8 cellular contexts compared by ENCODE assay signal in genomic region chr10:71486465-71487114, GRCh38.
DNase-seq lines count a peak whose midpoint lies in the region; ATAC-seq and TF ChIP-seq lines count a peak whose summit lies in the region.

No MANE protein-coding gene starts in this region.

- H3K27ac ChIP-seq in C4-2B: no peak overlapping the region

- no peak for ATAC-seq in GM21619 (IDR thresholded peaks at IDR 0.05; ENCODE audit: unreplicated experiment)

- H3K27ac Mint-ChIP-seq in endothelial cell (ENCODE audit: unreplicated experiment): no peak overlapping the region
- H3K27ac Mint-ChIP-seq in neural crest cell (ENCODE audit: unreplicated experiment): no peak overlapping the region

- H3K9me3 Mint-ChIP-seq in endothelial cell (ENCODE audit: unreplicated experiment) (peaks cover 4% of the 10 kb centered on the region), neural crest cell (peaks cover 10% of the 10 kb centered on the region)

- H3K36me3 Mint-ChIP-seq in endothelial cell (ENCODE audit: low read depth, unreplicated experiment) (no peaks in the 10 kb centered on the region), neural crest cell (ENCODE audit: low read depth) (peaks cover 5% of the 10 kb centered on the region)

- TF ChIP-seq CTCF in C4-2B (conservative IDR thresholded peaks at IDR 0.05): peak; percentile 74
- peak; percentile 75 for TF ChIP-seq CTCF in endothelial cell (IDR thresholded peaks at IDR 0.05; ENCODE audit: unreplicated experiment)
- TF ChIP-seq CTCF in neural crest cell (conservative IDR thresholded peaks at IDR 0.05): peak; percentile 65

- H3K4me3 Mint-ChIP-seq in endothelial cell (ENCODE audit: unreplicated experiment) (no peak overlapping the region), neural crest cell (no peak overlapping the region)

- H3K4me1 Mint-ChIP-seq in endothelial cell (ENCODE audit: unreplicated experiment) (no peaks in the 10 kb centered on the region), neural crest cell (peaks cover 4% of the 10 kb centered on the region)

- H3K27me3 Mint-ChIP-seq in endothelial cell (ENCODE audit: unreplicated experiment) (peaks cover 5% of the 10 kb centered on the region), neural crest cell (ENCODE audit: low read depth) (peaks cover 19% of the 10 kb centered on the region)

- DNase-seq in HT-29 (ENCODE audit: low spot score) (peak; percentile 61), T-helper 9 cell (peak; percentile 6), endothelial cell (ENCODE audit: low spot score) (peak; percentile 85), neural crest cell (ENCODE audit: low read depth, low spot score) (peak; percentile 74), NCI-H187 treated with DMSO at 0.1 percent for 48 hours (lab: John Stamatoyannopoulos, UW) (no peak), NCI-H2107 (lab: John Stamatoyannopoulos, UW) (no peak)

Comparison
In these comparisons a context has a peak if more than half of its experiments do, and no peak if none do; other contexts are left out.
1. DNase-seq: peak in HT-29 (single experiment), T-helper 9 cell (single experiment), endothelial cell (single experiment) and neural crest cell (single experiment); none in NCI-H187 treated with DMSO at 0.1 percent for 48 hours (single experiment) and NCI-H2107 (single experiment).
2. Peak in every context shown above with its lines, with median percentiles within 50 percentile points of each other: CTCF ChIP-seq.